In genomic region chr2:199718074-199718473, GRCh38 we compare ENCODE assay signal across 1 cellular context.
TF ChIP-seq lines count a peak whose summit lies in the region.

No MANE protein-coding gene starts in this region.

TF ChIP-seq in HepG2, 621 proteins besides CTCF, POLR2A, EP300 and RAD21 (continued from another document and continues in another):
- TF ChIP-seq EEA1 (CRISPR knock-in tag; IDR thresholded peaks at IDR 0.05; ENCODE audit: borderline replicate concordance): no peak
- TF ChIP-seq MBD4 (IDR thresholded peaks at IDR 0.05; ENCODE audit: borderline replicate concordance, low read length): no peak
- TF ChIP-seq ZNF589 (CRISPR knock-in tag; conservative IDR thresholded peaks at IDR 0.05): no peak
- no peak for TF ChIP-seq ZNF451 (CRISPR knock-in tag; IDR thresholded peaks at IDR 0.05)
- 0 out of 2 replicates have a peak, but pooled peaks have one; percentile 15 for TF ChIP-seq SAP130 (CRISPR knock-in tag; IDR thresholded peaks at IDR 0.05; ENCODE audit: low read depth)
- no peak for TF ChIP-seq ZNF431 (CRISPR knock-in tag; IDR thresholded peaks at IDR 0.05; ENCODE audit: borderline replicate concordance, low read depth)
- TF ChIP-seq ZNF816 (CRISPR knock-in tag; IDR thresholded peaks at IDR 0.05; ENCODE audit: borderline replicate concordance): no peak
- TF ChIP-seq PHF20 (CRISPR knock-in tag; IDR thresholded peaks at IDR 0.05): no peak
- TF ChIP-seq ZMYM3 (CRISPR knock-in tag; IDR thresholded peaks at IDR 0.05): peak; percentile 90
- no peak for TF ChIP-seq ZMAT5 (CRISPR knock-in tag; IDR thresholded peaks at IDR 0.05; ENCODE audit: borderline replicate concordance, low read depth)
- TF ChIP-seq TAF1 (CRISPR knock-in tag; IDR thresholded peaks at IDR 0.05): no peak
- TF ChIP-seq, protein P1, sequence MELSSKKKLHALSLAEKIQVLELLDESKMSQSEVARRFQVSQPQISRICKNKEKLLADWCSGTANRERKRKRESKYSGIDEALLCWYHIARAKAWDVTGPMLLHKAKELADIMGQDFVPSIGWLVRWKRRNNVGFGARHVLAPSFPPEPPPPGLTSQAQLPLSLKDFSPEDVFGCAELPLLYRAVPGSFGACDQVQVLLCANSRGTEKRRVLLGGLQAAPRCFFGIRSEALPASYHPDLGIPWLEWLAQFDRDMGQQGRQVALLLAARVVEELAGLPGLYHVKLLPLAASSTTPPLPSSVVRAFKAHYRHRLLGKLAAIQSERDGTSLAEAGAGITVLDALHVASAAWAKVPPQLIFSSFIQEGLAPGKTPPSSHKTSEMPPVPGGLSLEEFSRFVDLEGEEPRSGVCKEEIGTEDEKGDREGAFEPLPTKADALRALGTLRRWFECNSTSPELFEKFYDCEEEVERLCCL (CRISPR knock-in tag; IDR thresholded peaks at IDR 0.05; ENCODE audit: borderline replicate concordance): no peak
- TF ChIP-seq SATB2 (CRISPR knock-in tag; IDR thresholded peaks at IDR 0.05): no peak
- no peak for TF ChIP-seq ZBTB26 (CRISPR knock-in tag; IDR thresholded peaks at IDR 0.05; ENCODE audit: borderline replicate concordance)
- peak; percentile 87 for TF ChIP-seq HNF4G (IDR thresholded peaks at IDR 0.05; ENCODE audit: borderline replicate concordance, low read depth, low read length)
- TF ChIP-seq HNF4G (CRISPR knock-in tag; IDR thresholded peaks at IDR 0.05; ENCODE audit: borderline replicate concordance, low read depth): peak; percentile 30; the same call in 1 of the 2 replicates
- TF ChIP-seq PHF8 (CRISPR knock-in tag; IDR thresholded peaks at IDR 0.05): no peak
- TF ChIP-seq ZNF441 (CRISPR knock-in tag; IDR thresholded peaks at IDR 0.05; ENCODE audit: borderline replicate concordance): no peak
- no peak for TF ChIP-seq BRCA1 (CRISPR knock-in tag; IDR thresholded peaks at IDR 0.05)
- no peak for TF ChIP-seq PAWR (CRISPR knock-in tag; IDR thresholded peaks at IDR 0.05; ENCODE audit: borderline replicate concordance)
- TF ChIP-seq TOE1 (CRISPR knock-in tag; IDR thresholded peaks at IDR 0.05): no peak
- no peak for TF ChIP-seq CBX2 (IDR thresholded peaks at IDR 0.05; ENCODE audit: low read depth, low read length)
- TF ChIP-seq CBX2 (CRISPR knock-in tag; IDR thresholded peaks at IDR 0.05; ENCODE audit: low read depth): no peak
- TF ChIP-seq MLLT10 (CRISPR knock-in tag; IDR thresholded peaks at IDR 0.05): no peak
- TF ChIP-seq MEF2D (CRISPR knock-in tag; IDR thresholded peaks at IDR 0.05): no peak
- TF ChIP-seq ELK4 (CRISPR knock-in tag; IDR thresholded peaks at IDR 0.05; ENCODE audit: borderline replicate concordance): no peak
- TF ChIP-seq ZNF761 (CRISPR knock-in tag; conservative IDR thresholded peaks at IDR 0.05): 0 out of 2 replicates have a peak, but pooled peaks have one; percentile 33
- no peak for TF ChIP-seq ZNF678 (CRISPR knock-in tag; IDR thresholded peaks at IDR 0.05)
- TF ChIP-seq ZNF609 (CRISPR knock-in tag; IDR thresholded peaks at IDR 0.05; ENCODE audit: borderline replicate concordance): no peak
- no peak for TF ChIP-seq HOXA5 (CRISPR knock-in tag; IDR thresholded peaks at IDR 0.05)
- no peak for TF ChIP-seq BHLHE40 (IDR thresholded peaks at IDR 0.05; ENCODE audit: low read length)
- TF ChIP-seq, protein P2, sequence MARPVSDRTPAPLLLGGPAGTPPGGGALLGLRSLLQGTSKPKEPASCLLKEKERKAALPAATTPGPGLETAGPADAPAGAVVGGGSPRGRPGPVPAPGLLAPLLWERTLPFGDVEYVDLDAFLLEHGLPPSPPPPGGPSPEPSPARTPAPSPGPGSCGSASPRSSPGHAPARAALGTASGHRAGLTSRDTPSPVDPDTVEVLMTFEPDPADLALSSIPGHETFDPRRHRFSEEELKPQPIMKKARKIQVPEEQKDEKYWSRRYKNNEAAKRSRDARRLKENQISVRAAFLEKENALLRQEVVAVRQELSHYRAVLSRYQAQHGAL (CRISPR knock-in tag; IDR thresholded peaks at IDR 0.05; ENCODE audit: not compliant biosample characterization): no peak
- TF ChIP-seq ZNF263 (CRISPR knock-in tag; IDR thresholded peaks at IDR 0.05): no peak
- peak; percentile 19; the same call in 1 of the 2 replicates for TF ChIP-seq ZNF331 (CRISPR knock-in tag; IDR thresholded peaks at IDR 0.05)
- TF ChIP-seq, protein P3, sequence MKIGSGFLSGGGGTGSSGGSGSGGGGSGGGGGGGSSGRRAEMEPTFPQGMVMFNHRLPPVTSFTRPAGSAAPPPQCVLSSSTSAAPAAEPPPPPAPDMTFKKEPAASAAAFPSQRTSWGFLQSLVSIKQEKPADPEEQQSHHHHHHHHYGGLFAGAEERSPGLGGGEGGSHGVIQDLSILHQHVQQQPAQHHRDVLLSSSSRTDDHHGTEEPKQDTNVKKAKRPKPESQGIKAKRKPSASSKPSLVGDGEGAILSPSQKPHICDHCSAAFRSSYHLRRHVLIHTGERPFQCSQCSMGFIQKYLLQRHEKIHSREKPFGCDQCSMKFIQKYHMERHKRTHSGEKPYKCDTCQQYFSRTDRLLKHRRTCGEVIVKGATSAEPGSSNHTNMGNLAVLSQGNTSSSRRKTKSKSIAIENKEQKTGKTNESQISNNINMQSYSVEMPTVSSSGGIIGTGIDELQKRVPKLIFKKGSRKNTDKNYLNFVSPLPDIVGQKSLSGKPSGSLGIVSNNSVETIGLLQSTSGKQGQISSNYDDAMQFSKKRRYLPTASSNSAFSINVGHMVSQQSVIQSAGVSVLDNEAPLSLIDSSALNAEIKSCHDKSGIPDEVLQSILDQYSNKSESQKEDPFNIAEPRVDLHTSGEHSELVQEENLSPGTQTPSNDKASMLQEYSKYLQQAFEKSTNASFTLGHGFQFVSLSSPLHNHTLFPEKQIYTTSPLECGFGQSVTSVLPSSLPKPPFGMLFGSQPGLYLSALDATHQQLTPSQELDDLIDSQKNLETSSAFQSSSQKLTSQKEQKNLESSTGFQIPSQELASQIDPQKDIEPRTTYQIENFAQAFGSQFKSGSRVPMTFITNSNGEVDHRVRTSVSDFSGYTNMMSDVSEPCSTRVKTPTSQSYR (CRISPR knock-in tag; IDR thresholded peaks at IDR 0.05; ENCODE audit: borderline replicate concordance): peak; percentile 49; the same call in 1 of the 2 replicates
- TF ChIP-seq ZNF124 (CRISPR knock-in tag; IDR thresholded peaks at IDR 0.05): no peak
- no peak for TF ChIP-seq TP53 (CRISPR knock-in tag; conservative IDR thresholded peaks at IDR 0.05)
- no peak for TF ChIP-seq ZNF546 (CRISPR knock-in tag; conservative IDR thresholded peaks at IDR 0.05)
- no peak for TF ChIP-seq SOX6 (IDR thresholded peaks at IDR 0.05)
- TF ChIP-seq SOX6 (CRISPR knock-in tag; IDR thresholded peaks at IDR 0.05): peak; percentile 37; the same call in 1 of the 2 replicates
- no peak for TF ChIP-seq ZNF550 (CRISPR knock-in tag; IDR thresholded peaks at IDR 0.05; ENCODE audit: borderline replicate concordance)
- TF ChIP-seq ZFP37 (CRISPR knock-in tag; IDR thresholded peaks at IDR 0.05; ENCODE audit: borderline replicate concordance): no peak
- TF ChIP-seq MYNN (CRISPR knock-in tag; IDR thresholded peaks at IDR 0.05; ENCODE audit: low read depth): no peak
- TF ChIP-seq EHMT2 (IDR thresholded peaks at IDR 0.05; ENCODE audit: borderline replicate concordance, low read depth, low read length): peak; percentile 62; the same call in 1 of the 2 replicates
- TF ChIP-seq CEBPB (IDR thresholded peaks at IDR 0.05; ENCODE audit: borderline replicate concordance, low read depth, low read length): no peak
- no peak for TF ChIP-seq BRD4 (CRISPR knock-in tag; IDR thresholded peaks at IDR 0.05)
- no peak for TF ChIP-seq JDP2 (CRISPR knock-in tag; IDR thresholded peaks at IDR 0.05; ENCODE audit: borderline replicate concordance)
- TF ChIP-seq ISL2 (CRISPR knock-in tag; IDR thresholded peaks at IDR 0.05): peak; percentile 70
- TF ChIP-seq, protein P4, sequence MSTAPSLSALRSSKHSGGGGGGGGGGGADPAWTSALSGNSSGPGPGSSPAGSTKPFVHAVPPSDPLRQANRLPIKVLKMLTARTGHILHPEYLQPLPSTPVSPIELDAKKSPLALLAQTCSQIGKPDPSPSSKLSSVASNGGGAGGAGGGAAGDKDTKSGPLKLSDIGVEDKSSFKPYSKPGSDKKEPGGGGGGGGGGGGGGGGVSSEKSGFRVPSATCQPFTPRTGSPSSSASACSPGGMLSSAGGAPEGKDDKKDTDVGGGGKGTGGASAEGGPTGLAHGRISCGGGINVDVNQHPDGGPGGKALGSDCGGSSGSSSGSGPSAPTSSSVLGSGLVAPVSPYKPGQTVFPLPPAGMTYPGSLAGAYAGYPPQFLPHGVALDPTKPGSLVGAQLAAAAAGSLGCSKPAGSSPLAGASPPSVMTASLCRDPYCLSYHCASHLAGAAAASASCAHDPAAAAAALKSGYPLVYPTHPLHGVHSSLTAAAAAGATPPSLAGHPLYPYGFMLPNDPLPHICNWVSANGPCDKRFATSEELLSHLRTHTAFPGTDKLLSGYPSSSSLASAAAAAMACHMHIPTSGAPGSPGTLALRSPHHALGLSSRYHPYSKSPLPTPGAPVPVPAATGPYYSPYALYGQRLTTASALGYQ (CRISPR knock-in tag; IDR thresholded peaks at IDR 0.05): peak; percentile 33; the same call in 1 of the 2 replicates
- TF ChIP-seq, protein P5, sequence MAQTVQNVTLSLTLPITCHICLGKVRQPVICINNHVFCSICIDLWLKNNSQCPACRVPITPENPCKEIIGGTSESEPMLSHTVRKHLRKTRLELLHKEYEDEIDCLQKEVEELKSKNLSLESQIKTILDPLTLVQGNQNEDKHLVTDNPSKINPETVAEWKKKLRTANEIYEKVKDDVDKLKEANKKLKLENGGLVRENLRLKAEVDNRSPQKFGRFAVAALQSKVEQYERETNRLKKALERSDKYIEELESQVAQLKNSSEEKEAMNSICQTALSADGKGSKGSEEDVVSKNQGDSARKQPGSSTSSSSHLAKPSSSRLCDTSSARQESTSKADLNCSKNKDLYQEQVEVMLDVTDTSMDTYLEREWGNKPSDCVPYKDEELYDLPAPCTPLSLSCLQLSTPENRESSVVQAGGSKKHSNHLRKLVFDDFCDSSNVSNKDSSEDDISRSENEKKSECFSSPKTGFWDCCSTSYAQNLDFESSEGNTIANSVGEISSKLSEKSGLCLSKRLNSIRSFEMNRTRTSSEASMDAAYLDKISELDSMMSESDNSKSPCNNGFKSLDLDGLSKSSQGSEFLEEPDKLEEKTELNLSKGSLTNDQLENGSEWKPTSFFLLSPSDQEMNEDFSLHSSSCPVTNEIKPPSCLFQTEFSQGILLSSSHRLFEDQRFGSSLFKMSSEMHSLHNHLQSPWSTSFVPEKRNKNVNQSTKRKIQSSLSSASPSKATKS (CRISPR knock-in tag; IDR thresholded peaks at IDR 0.05): no peak
- TF ChIP-seq PAX8 (CRISPR knock-in tag; IDR thresholded peaks at IDR 0.05; ENCODE audit: borderline replicate concordance): no peak
